1 cellular context compared by ENCODE assay signal in genomic region chr11:94740083-94740974, GRCh38.
TF ChIP-seq lines count a peak whose summit lies in the region.

No MANE protein-coding gene starts in this region.

TF ChIP-seq in HEK293, 187 proteins besides CTCF, POLR2A, EP300 and RAD21 (continued from another document):
- TF ChIP-seq ZNF302 (tag by site-specific recombination; IDR thresholded peaks at IDR 0.05; ENCODE audit: low read depth) (no peak), ZNF777 (tag by site-specific recombination; IDR thresholded peaks at IDR 0.05; ENCODE audit: borderline replicate concordance) (no peak), OVOL3 (tag by site-specific recombination; IDR thresholded peaks at IDR 0.05) (no peak), ZNF366 (tag by site-specific recombination; conservative IDR thresholded peaks at IDR 0.05) (no peak), ZNF48 (tag by site-specific recombination; IDR thresholded peaks at IDR 0.05) (no peak), ZNF426 (tag by site-specific recombination; IDR thresholded peaks at IDR 0.05) (no peak), ZFP41 (tag by site-specific recombination; IDR thresholded peaks at IDR 0.05; ENCODE audit: borderline replicate concordance) (no peak), ZNF514 (tag by site-specific recombination; IDR thresholded peaks at IDR 0.05) (no peak), ZSCAN30 (tag by site-specific recombination; IDR thresholded peaks at IDR 0.05) (peak; percentile 50; the same call in 1 of the 2 replicates), PRDM4 (tag by site-specific recombination; IDR thresholded peaks at IDR 0.05) (no peak), ZSCAN4 (tag by site-specific recombination; IDR thresholded peaks at IDR 0.05) (no peak), ZFP69B (tag by site-specific recombination; IDR thresholded peaks at IDR 0.05) (no peak), BCL11B (tag by site-specific recombination; IDR thresholded peaks at IDR 0.05; ENCODE audit: low read depth) (no peak), ZBTB6 (tag by site-specific recombination; IDR thresholded peaks at IDR 0.05) (peak; percentile 56), ZNF239 (tag by site-specific recombination; IDR thresholded peaks at IDR 0.05) (no peak), ZNF791 (tag by site-specific recombination; IDR thresholded peaks at IDR 0.05) (no peak), PATZ1 (tag by site-specific recombination; IDR thresholded peaks at IDR 0.05) (no peak), ZNF530 (tag by site-specific recombination; IDR thresholded peaks at IDR 0.05; ENCODE audit: low read depth) (no peak), WT1 (tag by site-specific recombination; IDR thresholded peaks at IDR 0.05) (0 out of 2 replicates have a peak, but pooled peaks have one; percentile 15), ZNF510 (tag by site-specific recombination; IDR thresholded peaks at IDR 0.05; ENCODE audit: insufficient replicate concordance) (no peak), ZBTB17 (tag by site-specific recombination; IDR thresholded peaks at IDR 0.05) (peak; percentile 13; the same call in 1 of the 2 replicates), ZNF747 (tag by site-specific recombination; IDR thresholded peaks at IDR 0.05) (no peak), ZNF280C (tag by site-specific recombination; IDR thresholded peaks at IDR 0.05) (no peak), ZNF248 (tag by site-specific recombination; IDR thresholded peaks at IDR 0.05) (no peak), ZNF518A (tag by site-specific recombination; conservative IDR thresholded peaks at IDR 0.05; ENCODE audit: low read depth) (no peak), ZEB2 (tag by site-specific recombination; IDR thresholded peaks at IDR 0.05) (no peak), ELK4 (IDR thresholded peaks at IDR 0.05; ENCODE audit: borderline replicate concordance, low read depth, low read length) (no peak), MEIS1 (CRISPR knock-in tag; IDR thresholded peaks at IDR 0.05; ENCODE audit: borderline replicate concordance) (no peak), ZNF175 (tag by site-specific recombination; IDR thresholded peaks at IDR 0.05) (no peak), ZNF660 (tag by site-specific recombination; IDR thresholded peaks at IDR 0.05) (0 out of 2 replicates have a peak, but pooled peaks have one; percentile 25), ZNF223 (tag by site-specific recombination; IDR thresholded peaks at IDR 0.05) (no peak)
